Comparison of ENCODE assay signal across 9 cellular contexts in the genomic region with DNA sequence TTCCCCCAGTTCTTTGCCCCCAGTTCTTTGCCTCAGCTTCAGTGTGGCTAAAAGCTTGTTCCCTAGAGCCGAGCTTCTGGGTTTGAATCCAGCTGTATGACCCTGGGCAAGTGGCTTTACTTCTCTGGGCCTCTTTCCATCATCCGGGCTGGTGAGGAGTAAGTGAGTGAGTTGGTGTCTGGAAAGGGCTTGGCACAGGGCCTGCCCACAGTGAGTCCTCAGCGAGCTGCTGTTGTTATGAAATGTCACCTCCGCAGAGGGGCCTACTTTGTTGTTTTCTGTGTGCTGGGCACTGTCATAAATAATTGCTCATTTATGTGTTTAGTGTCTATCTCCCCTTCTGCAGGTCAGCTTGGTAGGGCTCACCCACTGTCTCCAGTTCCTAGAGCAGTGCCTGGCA. TPM values are rescaled to one million over a fixed set of nuclear protein-coding genes. Genes with fewer than 3 reads are reported as not detected.
DNase-seq lines count a peak whose midpoint lies in the region; ATAC-seq and TF ChIP-seq lines count a peak whose summit lies in the region.
"Had no signal": no experiment of that assay in that cellular context is flagged by ENCODE, and none has a peak within 500 bp of the region (broad histone marks: within the 10 kb centered on the region; RNA-seq: fewer than 3 reads in every experiment).

No MANE protein-coding gene starts in this region.

- POLR2A ChIA-PET in activated CD4-positive, alpha-beta memory T cell treated with anti-CD3 and anti-CD28 coated beads, Interleukin-2, amount 10 ng/mL, durations not matched to agents 7 days and 5 days (lab: Charles Lee), result interaction anchor here (0.7 to 4.9 kb wide), 6 partner anchors 10 to 255 kb away, joined by 3 to 105 read pairs (median 8); a partner anchor contains a TSS

- H3K27me3 ChIP-seq in heart right ventricle (peaks cover 0 to 21% (median 0%) of the 10 kb centered on the region in 7 donors), thyroid gland (no peaks in the 10 kb centered on the region), HAP-1 (ENCODE audit: low read depth) (no peaks in the 10 kb centered on the region)

- intact Hi-C loops in heart right ventricle (cut with DNase I) (loop anchor here in 1 of 10 donors (2.0 kb wide), 1 partner anchor 19 kb away; no protein-coding TSS in a partner anchor), cardiac septum (cut with DNase I) (no loop called here), thyroid gland (cut with DNase I) (no loop called here)

- no peak for TF ChIP-seq CTCF in heart right ventricle (IDR thresholded peaks at IDR 0.05)
- TF ChIP-seq CTCF in fibroblast of the aortic adventitia (IDR thresholded peaks at IDR 0.05; ENCODE audit: insufficient read depth, low read length), result no peak
- no peak for TF ChIP-seq CTCF in thyroid gland (IDR thresholded peaks at IDR 0.05)

- DNase-seq in heart right ventricle, result no peak
- DNase-seq in cardiac septum (ENCODE audit: low spot score), result no peak
- DNase-seq in activated CD4-positive, alpha-beta memory T cell treated with anti-CD3 and anti-CD28 coated beads, Interleukin-2, amount 10 ng/mL, durations not matched to agents 7 days and 5 days, result no peak
- peak; percentile 45 for DNase-seq in fibroblast of the aortic adventitia (ENCODE audit: low read depth)
- DNase-seq in thyroid gland, result peak; percentile 64 to 67
- no peak for DNase-seq in NCI-H774 (lab: John Stamatoyannopoulos, UW)
- no peak for DNase-seq in HAP-1 (ENCODE audit: low spot score in 2 of 2)
- DNase-seq in stimulated activated CD4-positive, alpha-beta T cell treated with anti-CD3 and anti-CD28 coated beads, Interleukin-2, amount 100 ng/mL, for 24 hours, result no peak
- DNase-seq: DMS53 had no signal

- H3K36me3 ChIP-seq in heart right ventricle, result no peaks in the 10 kb centered on the region
- H3K36me3 ChIP-seq in thyroid gland, result no peaks in the 10 kb centered on the region
- H3K36me3 ChIP-seq in HAP-1 (replicated peaks), result no peaks in the 10 kb centered on the region

- peak overlapping the region; percentile 100 for H3K27ac Mint-ChIP-seq in activated CD4-positive, alpha-beta memory T cell treated with anti-CD3 and anti-CD28 coated beads, Interleukin-2, amount 10 ng/mL, durations not matched to agents 7 days and 5 days

- H3K36me3 Mint-ChIP-seq in activated CD4-positive, alpha-beta memory T cell treated with anti-CD3 and anti-CD28 coated beads, Interleukin-2, amount 10 ng/mL, durations not matched to agents 7 days and 5 days (ENCODE audit: low read depth), result peaks cover 10% of the 10 kb centered on the region

- ATAC-seq in heart right ventricle, result peak in 1 of 8 donors; percentile 10

- H3K4me3 ChIP-seq in heart right ventricle, result no peak overlapping the region
- no peak overlapping the region for H3K4me3 ChIP-seq in fibroblast of the aortic adventitia (ENCODE audit: low read depth, low read length)
- no peak overlapping the region for H3K4me3 ChIP-seq in thyroid gland (replicated peaks in 1 of 3)
- no peak overlapping the region for H3K4me3 ChIP-seq in HAP-1

- WGBS in heart right ventricle, 2 donors, result 59 to 60% methylated on average over 4 of the region's 4 CpGs
- 30 to 53% methylated on average over 4 of the region's 4 CpGs for WGBS in thyroid gland, 2 donors

- CTCF ChIA-PET in activated CD4-positive, alpha-beta memory T cell treated with anti-CD3 and anti-CD28 coated beads, Interleukin-2, amount 10 ng/mL, durations not matched to agents 7 days and 5 days (lab: Charles Lee), result interaction anchor here (1.2 to 4.5 kb wide), 2 partner anchors 9 to 32 kb away, joined by 3 to 28 read pairs; a partner anchor contains a TSS

- H3K4me3 Mint-ChIP-seq in activated CD4-positive, alpha-beta memory T cell treated with anti-CD3 and anti-CD28 coated beads, Interleukin-2, amount 10 ng/mL, durations not matched to agents 7 days and 5 days, result peak overlapping the region; percentile 2

- H3K9me3 ChIP-seq in heart right ventricle (no peaks in the 10 kb centered on the region), thyroid gland (no peaks in the 10 kb centered on the region), HAP-1 (no peaks in the 10 kb centered on the region)

- peaks cover 70% of the 10 kb centered on the region for H3K4me1 Mint-ChIP-seq in activated CD4-positive, alpha-beta memory T cell treated with anti-CD3 and anti-CD28 coated beads, Interleukin-2, amount 10 ng/mL, durations not matched to agents 7 days and 5 days

- no peaks in the 10 kb centered on the region for H3K27me3 Mint-ChIP-seq in activated CD4-positive, alpha-beta memory T cell treated with anti-CD3 and anti-CD28 coated beads, Interleukin-2, amount 10 ng/mL, durations not matched to agents 7 days and 5 days

- no peaks in the 10 kb centered on the region for H3K9me3 Mint-ChIP-seq in activated CD4-positive, alpha-beta memory T cell treated with anti-CD3 and anti-CD28 coated beads, Interleukin-2, amount 10 ng/mL, durations not matched to agents 7 days and 5 days

- in situ Hi-C loops in HAP-1 (cut with MboI; ENCODE audit: low sequenced_read_pairs), result no loop called here

- H3K27ac ChIP-seq in heart right ventricle (peak overlapping the region in 9 of 10 donors; percentile 33 to 95 (median 71)), thyroid gland (peak overlapping the region; percentile 88 to 96 (median 94))

- no peak for TF ChIP-seq POLR2A in thyroid gland (IDR thresholded peaks at IDR 0.05)

- peaks cover 30 to 100% (median 85%) of the 10 kb centered on the region in 9 donors for H3K4me1 ChIP-seq in heart right ventricle
- H3K4me1 ChIP-seq in thyroid gland, result peaks cover 54 to 73% of the 10 kb centered on the region in 2 donors
- H3K4me1 ChIP-seq in HAP-1, result peaks cover 6% of the 10 kb centered on the region

RNA-seq across cellular contexts. Expression of a gene that starts 31.7 kb away (rescaled TPM):
- total RNA-seq in heart right ventricle, result 10 to 100 TPM; 11.4 to 68.7 (median 44.0) TPM
- polyA plus RNA-seq in heart right ventricle, result 10 to 100 TPM in 1 of 2 donors, 1 to 10 TPM in 1; 7.7 to 55.4 TPM
- 129 TPM for total RNA-seq in cardiac septum
- 10 to 100 TPM; 59.0 to 61.5 TPM for total RNA-seq in activated CD4-positive, alpha-beta memory T cell treated with anti-CD3 and anti-CD28 coated beads, Interleukin-2, amount 10 ng/mL, durations not matched to agents 7 days and 5 days
- total RNA-seq in fibroblast of the aortic adventitia (ENCODE audit: low replicate concordance), result 5.9 and 31.4 TPM in 2 replicates
- total RNA-seq in thyroid gland, result 10 to 100 TPM; 42.7 to 98.0 (median 72.5) TPM

Comparison
In these comparisons a context has a peak if more than half of its experiments do, and no peak if none do; other contexts are left out.
1. DNase-seq: peak in fibroblast of the aortic adventitia (single experiment) and thyroid gland (2 of 2); none in heart right ventricle (0 of 2), cardiac septum (single experiment), activated CD4-positive, alpha-beta memory T cell treated with anti-CD3 and anti-CD28 coated beads, Interleukin-2, amount 10 ng/mL, durations not matched to agents 7 days and 5 days (single experiment), NCI-H774 (single experiment), HAP-1 (0 of 2) and stimulated activated CD4-positive, alpha-beta T cell treated with anti-CD3 and anti-CD28 coated beads, Interleukin-2, amount 100 ng/mL, for 24 hours (0 of 2).